In genomic region chr22:26004477-26004876, GRCh38 we compare ENCODE assay signal across 35 cellular contexts.
"Had no signal": no experiment of that assay in that cellular context is flagged by ENCODE, and none has a peak within 500 bp of the region (broad histone marks: within the 10 kb centered on the region; RNA-seq: fewer than 3 reads in every experiment).

No MANE protein-coding gene starts in this region.

- DNase-seq: Karpas-422, Kasumi-1, MG63, MM.1S, MV-4-11, NCI-H1048, NCI-H1092, NCI-H1092 treated with DMSO at 0.1 percent for 48 hours, NCI-H1105, NCI-H1105 treated with DMSO at 0.1 percent for 48 hours, NCI-H1417, NCI-H1417 treated with DMSO at 0.1 percent for 48 hours, NCI-H1436, NCI-H1436 treated with DMSO at 0.1 percent for 48 hours, NCI-H146, NCI-H1694, NCI-H1694 treated with DMSO at 0.1 percent for 48 hours, NCI-H187, NCI-H187 treated with DMSO at 0.1 percent for 48 hours, NCI-H1930, NCI-H2029, NCI-H2029 treated with DMSO at 0.1 percent for 48 hours, NCI-H2081 treated with DMSO at 0.1 percent for 48 hours, NCI-H2107, NCI-H2171, NCI-H2171 treated with DMSO at 0.1 percent for 48 hours, NCI-H2227 treated with DMSO at 0.1 percent for 48 hours, NCI-H226, NCI-H345, NCI-H446, NCI-H446 treated with DMSO at 0.1 percent for 48 hours, NCI-H510A, NCI-H510A treated with DMSO at 0.1 percent for 48 hours, NCI-H524, NCI-H524 treated with DMSO at 0.1 percent for 48 hours had no signal

- H3K36me3 ChIP-seq: MG63 had no signal

- H3K4me3 ChIP-seq: MG63 had no signal

- H3K9me3 ChIP-seq: MG63 had no signal
